In the genomic region with DNA sequence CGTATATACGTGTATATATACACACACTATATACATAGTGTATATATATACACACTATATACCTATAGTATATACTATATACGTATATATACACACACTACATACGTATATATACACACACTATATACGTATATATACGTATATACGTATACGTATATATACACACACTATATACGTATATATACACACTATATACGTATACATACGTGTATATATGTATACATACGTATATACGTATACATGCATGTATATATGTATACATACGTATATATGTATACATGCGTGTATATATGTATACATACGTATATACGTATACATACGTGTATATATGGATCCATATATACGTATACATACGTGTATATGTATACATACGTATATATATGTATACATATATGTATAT, we compare ENCODE assay signal across 24 cellular contexts. TPM values are rescaled to one million over a fixed set of nuclear protein-coding genes. Genes with fewer than 3 reads are reported as not detected.
DNase-seq lines count a peak whose midpoint lies in the region; ATAC-seq, FAIRE-seq and TF ChIP-seq lines count a peak whose summit lies in the region.
"Had no signal": no experiment of that assay in that cellular context is flagged by ENCODE, and none has a peak within 500 bp of the region (broad histone marks: within the 10 kb centered on the region; RNA-seq: fewer than 3 reads in every experiment).

No MANE protein-coding gene starts in this region.

- H3K9ac ChIP-seq in SK-N-SH (no peak overlapping the region), K562 (ENCODE audit: insufficient read depth in 1 of 2, low read depth in 2 of 2, low read length in 2 of 2) (no peak overlapping the region)
- H3K9ac ChIP-seq: BLaER1 treated with 17β-estradiol and CSF1 and Interleukin-3, amounts not matched to agents 10 nM and 100 nM had no signal

- H3K36me3 ChIP-seq in SK-N-SH (replicated peaks in 1 of 2; ENCODE audit: control insufficient read depth in 1 of 2, insufficient read depth in 2 of 2, low read length in 1 of 2) = peaks cover 30 to 77% of the 10 kb centered on the region in 2 experiments
- H3K36me3 ChIP-seq in K562 (ENCODE audit: control insufficient read depth, insufficient read depth, low read length) = peaks cover 26% of the 10 kb centered on the region; the same call in 2 of the 3 replicates
- H3K36me3 ChIP-seq in small intestine (ENCODE audit: control insufficient read depth in 2 of 2, insufficient read depth in 2 of 2, low read length in 2 of 2) = peaks cover 0 to 9% of the 10 kb centered on the region in 2 donors
- H3K36me3 ChIP-seq: BE2C, HAP-1 had no signal

- peaks cover 29% of the 10 kb centered on the region for H3F3A ChIP-seq in SK-N-SH (replicated peaks; ENCODE audit: insufficient read depth)

- H2AFZ ChIP-seq in SK-N-SH (ENCODE audit: low read depth) (no peak overlapping the region), K562 (ENCODE audit: low read depth, low read length) (no peak overlapping the region)

- no peak for TF ChIP-seq EP300 in SK-N-SH (IDR thresholded peaks at IDR 0.05; ENCODE audit: borderline replicate concordance in 1 of 2, low read depth in 1 of 2, low read length in 1 of 2)
- TF ChIP-seq EP300 in K562 (IDR thresholded peaks at IDR 0.05; ENCODE audit: low read length) = no peak

- no peak for DNase-seq in SK-N-SH
- no peak for DNase-seq in K562 (ENCODE audit: extremely low read depth in 1 of 4, low spot score in 3 of 4)
- no peak for DNase-seq in small intestine
- DNase-seq in HuH-7.5 (ENCODE audit: low spot score) = no peak
- DNase-seq in effector CD4-positive, alpha-beta T cell = no peak
- DNase-seq: ACHN; AML-193; BE2C; Calu3; CD4-positive, alpha-beta memory T cell; COR-L47; DMS53; DMS79 treated with DMSO at 0.1 percent for 48 hours; GF-D8; GOT3; HFFc6 had no signal

- intact Hi-C loops in K562 (cut with micrococcal nuclease) = no loop called here

- no peaks in the 10 kb centered on the region for H3K27me3 ChIP-seq in SK-N-SH (ENCODE audit: insufficient read depth)
- no peaks in the 10 kb centered on the region for H3K27me3 ChIP-seq in K562 (ENCODE audit: control insufficient read depth in 2 of 2, insufficient read depth in 2 of 2, low read length in 2 of 2)
- H3K27me3 ChIP-seq in small intestine (ENCODE audit: control insufficient read depth in 2 of 2, insufficient read depth in 2 of 2, low read length in 2 of 2) = no peaks in the 10 kb centered on the region
- H3K27me3 ChIP-seq: BE2C; BLaER1 treated with 17β-estradiol and CSF1 and Interleukin-3, amounts not matched to agents 10 nM and 100 nM had no signal

- ATAC-seq in SK-N-SH treated with all-trans-retinoic acid at 6 μM for 48 hours (no peak), K562 (no peak)
- ATAC-seq: A549 had no signal

- H3K4me3 ChIP-seq in SK-N-SH (ENCODE audit: low read depth in 2 of 2, low read length in 1 of 2) (no peak overlapping the region), K562 (no peak overlapping the region), small intestine (ENCODE audit: low read depth in 1 of 2, low read length in 2 of 2) (no peak overlapping the region)
- H3K4me3 ChIP-seq: A549; BLaER1 treated with 17β-estradiol and CSF1 and Interleukin-3, amounts not matched to agents 10 nM and 100 nM; HAP-1 had no signal

- no TSS peak for BruUV-seq in K562 (replicated peaks; lab: Mats Ljungman, UMichigan)

- TF ChIP-seq CTCF in SK-N-SH (IDR thresholded peaks at IDR 0.05) (no peak), K562 (IDR thresholded peaks at IDR 0.05 in 2 of 3, conservative IDR thresholded peaks at IDR 0.05 in 1 of 3; ENCODE audit: insufficient read depth in 2 of 3, low read depth in 1 of 3, low read length in 3 of 3) (no peak)

- H3K4me2 ChIP-seq in SK-N-SH = no peak overlapping the region
- H3K4me2 ChIP-seq in K562 (ENCODE audit: insufficient read depth, low read length) = no peak overlapping the region
- H3K4me2 ChIP-seq: A549; BLaER1 treated with 17β-estradiol and CSF1 and Interleukin-3, amounts not matched to agents 10 nM and 100 nM had no signal

- TF ChIP-seq RAD21 in SK-N-SH (IDR thresholded peaks at IDR 0.05; ENCODE audit: low read length) = no peak
- TF ChIP-seq RAD21 in K562 (CRISPR knock-in tag; conservative IDR thresholded peaks at IDR 0.05 in 1 of 2, IDR thresholded peaks at IDR 0.05 in 1 of 2) = no peak

- POLR2A ChIA-PET in SK-N-SH (lab: Yijun Ruan, JAX) (no interaction called here), K562 (lab: Yijun Ruan, JAX) (no interaction called here)

- in situ Hi-C loops in K562 (cut with MboI) = no loop called here

- CTCF ChIA-PET in SK-N-SH (lab: Yijun Ruan, JAX) = no interaction called here
- CTCF ChIA-PET in K562 (lab: Yijun Ruan, JAX; ENCODE audit: low intra/inter-chr PET ratio) = no interaction called here

- no peak for TF ChIP-seq POLR2A in K562 (conservative IDR thresholded peaks at IDR 0.05)

- H3K9me3 ChIP-seq in SK-N-SH (no peaks in the 10 kb centered on the region), K562 (replicated peaks; ENCODE audit: control insufficient read depth, insufficient read depth, low read depth, low read length) (peaks cover 4% of the 10 kb centered on the region; the same call in 1 of the 2 replicates), small intestine (ENCODE audit: control insufficient read depth, low read depth) (no peaks in the 10 kb centered on the region)
- H3K9me3 ChIP-seq: A549; BE2C; BLaER1 treated with 17β-estradiol and CSF1 and Interleukin-3, amounts not matched to agents 10 nM and 100 nM; HAP-1 had no signal

- no peaks in the 10 kb centered on the region for H3K4me1 ChIP-seq in SK-N-SH (ENCODE audit: control insufficient read depth in 1 of 2, insufficient read depth in 2 of 2, low read depth in 1 of 2, low read length in 1 of 2)
- H3K4me1 ChIP-seq in K562 (replicated peaks in 1 of 2; ENCODE audit: control insufficient read depth in 2 of 2, insufficient read depth in 2 of 2, low read length in 2 of 2) = no peaks in the 10 kb centered on the region
- H3K4me1 ChIP-seq in small intestine (ENCODE audit: control insufficient read depth in 2 of 2, insufficient read depth in 1 of 2, low read depth in 1 of 2, low read length in 1 of 2) = no peaks in the 10 kb centered on the region
- H3K4me1 ChIP-seq: A549; BE2C; BLaER1 treated with 17β-estradiol and CSF1 and Interleukin-3, amounts not matched to agents 10 nM and 100 nM; HAP-1 had no signal

- no peaks in the 10 kb centered on the region for H3K9me1 ChIP-seq in K562 (ENCODE audit: control insufficient read depth, insufficient read depth, low read length)

- FAIRE-seq in A204.1 (lab: Jason Lieb, UNC) = peak; percentile 83
- FAIRE-seq in K562 (lab: Jason Lieb, UNC) = no peak
- FAIRE-seq in small intestine (lab: Jason Lieb, UNC) = peak; percentile 67
- FAIRE-seq: A549, GM12892, H54 had no signal

- H3K27ac ChIP-seq in SK-N-SH (ENCODE audit: low read depth in 2 of 2, low read length in 1 of 2) (no peak overlapping the region), K562 (ENCODE audit: extremely low read depth, low read depth, low read length) (no peak overlapping the region), small intestine (ENCODE audit: low read depth in 1 of 2, low read length in 1 of 2) (no peak overlapping the region)
- H3K27ac ChIP-seq: 22Rv1; A549; BLaER1 treated with 17β-estradiol and CSF1 and Interleukin-3, amounts not matched to agents 10 nM and 100 nM had no signal

- WGBS in SK-N-SH (ENCODE audit: low lambda C conversion rate) = 93% methylated on average over 21 of the region's 21 CpGs
- WGBS in K562 (ENCODE audit: insufficient coverage, low coverage, missing lambda C conversion rate) = 94% methylated on average over 21 of the region's 21 CpGs
- WGBS in small intestine, 3 donors = 91% methylated on average over 21 of the region's 21 CpGs

- no peaks in the 10 kb centered on the region for H3K9me2 ChIP-seq in SK-N-SH

- no peaks in the 10 kb centered on the region for H3K79me2 ChIP-seq in SK-N-SH (ENCODE audit: insufficient read depth)
- H3K79me2 ChIP-seq in K562 (ENCODE audit: control insufficient read depth, insufficient read depth, low read length) = no peaks in the 10 kb centered on the region

- H4K20me1 ChIP-seq in SK-N-SH (ENCODE audit: insufficient read depth) = no peaks in the 10 kb centered on the region
- H4K20me1 ChIP-seq in K562 (replicated peaks; ENCODE audit: control insufficient read depth, insufficient read depth, low read length) = no peaks in the 10 kb centered on the region
- H4K20me1 ChIP-seq: BLaER1 treated with 17β-estradiol and CSF1 and Interleukin-3, amounts not matched to agents 10 nM and 100 nM had no signal

RNA-seq across cellular contexts. Expression of a gene that starts 9.4 kb away (rescaled TPM):
- polyA plus RNA-seq in SK-N-SH (2012; rRNA removed) (15.1 and 23.0 TPM in 2 replicates), K562 (2011; rRNA removed) (43.1 and 61.5 TPM in 2 replicates), K562 (2014; fragmentation: Illumina TruSeq; extraction: Trizol) (22.8 and 25.1 TPM in 2 replicates), K562 (2014; fragmentation: Nextera tagmentation; extraction: Ambion mirVana) (10 to 100 TPM; 39.0 to 54.7 TPM), K562 (2014; rRNA removed) (19.0 and 23.5 TPM in 2 replicates), small intestine (100 to 1,000 TPM in 2 of 3 donors, 10 to 100 TPM in 1; 24.5 to 138 (median 121) TPM)
- 16.9 and 17.0 TPM in 2 replicates for polyA plus RNA-seq in SK-N-SH (2012; cell fraction: cytosol; rRNA removed)
- polyA plus RNA-seq in SK-N-SH (2012; cell fraction: nucleus; rRNA removed) = 25.0 and 29.8 TPM in 2 replicates
- 68.2 and 88.4 TPM in 2 replicates for total RNA-seq in K562 (2011; cell fraction: chromatin; rRNA removed; ENCODE audit: low replicate concordance)
- 62.5 and 76.5 TPM in 2 replicates for total RNA-seq in K562 (2011; cell fraction: nucleolus; rRNA removed)
- 64.9 and 74.0 TPM in 2 replicates for total RNA-seq in K562 (2011; cell fraction: nucleoplasm; rRNA removed)
- total RNA-seq in K562 (2014; rRNA removed) (18.6 and 18.9 TPM in 2 replicates), K562 (2014; rRNA removed; fragmentation: Illumina TruSeq; extraction: Trizol) (30.5 and 33.8 TPM in 2 replicates), K562 (2015; rRNA removed; fragmentation: Illumina TruSeq; extraction: Trizol) (19.0 and 23.0 TPM in 2 replicates), K562 (2021) (29.1 and 31.5 TPM in 2 replicates)
- 25.6 and 31.1 TPM in 2 replicates for polyA plus RNA-seq in K562 (2011; cell fraction: cytosol; rRNA removed)
- polyA plus RNA-seq in K562 (2011; cell fraction: nucleus; rRNA removed) = 52.7 and 69.1 TPM in 2 replicates
- polyA plus RNA-seq in K562 (2012) = 33.6 and 43.7 TPM in 2 replicates
- 83.3 and 83.9 TPM in 2 replicates for polyA minus RNA-seq in K562 (2011; rRNA and poly(A)+ RNA removed)
- polyA minus RNA-seq in K562 (2011; cell fraction: cytosol; rRNA and poly(A)+ RNA removed) = 17.1 and 26.1 TPM in 2 replicates
- 39.2 and 45.1 TPM in 2 replicates for polyA minus RNA-seq in K562 (2011; cell fraction: nucleus; rRNA and poly(A)+ RNA removed)

RNA-seq across cellular contexts. Expression of a gene that starts 9.6 kb away (rescaled TPM):
- polyA plus RNA-seq in SK-N-SH (2012; rRNA removed) (23.6 and 32.5 TPM in 2 replicates), K562 (2011; rRNA removed) (18.0 and 18.5 TPM in 2 replicates), K562 (2014; fragmentation: Illumina TruSeq; extraction: Trizol) (9.1 and 10.7 TPM in 2 replicates), K562 (2014; fragmentation: Nextera tagmentation; extraction: Ambion mirVana) (10 to 100 TPM; 24.3 to 26.2 TPM), K562 (2014; rRNA removed) (10.6 and 11.2 TPM in 2 replicates), small intestine (10 to 100 TPM; 20.6 to 37.6 (median 29.0) TPM)
- 19.0 and 24.4 TPM in 2 replicates for polyA plus RNA-seq in SK-N-SH (2012; cell fraction: cytosol; rRNA removed)
- polyA plus RNA-seq in SK-N-SH (2012; cell fraction: nucleus; rRNA removed) = 20.3 and 28.3 TPM in 2 replicates
- 15.1 and 17.2 TPM in 2 replicates for total RNA-seq in K562 (2011; cell fraction: chromatin; rRNA removed; ENCODE audit: low replicate concordance)
- total RNA-seq in K562 (2011; cell fraction: nucleolus; rRNA removed) = 20.2 and 22.9 TPM in 2 replicates
- total RNA-seq in K562 (2011; cell fraction: nucleoplasm; rRNA removed) = 28.9 and 36.2 TPM in 2 replicates
- total RNA-seq in K562 (2014; rRNA removed) (5.8 and 7.5 TPM in 2 replicates), K562 (2014; rRNA removed; fragmentation: Illumina TruSeq; extraction: Trizol) (7.0 and 8.4 TPM in 2 replicates), K562 (2015; rRNA removed; fragmentation: Illumina TruSeq; extraction: Trizol) (6.6 and 9.2 TPM in 2 replicates), K562 (2021) (7.5 and 8.5 TPM in 2 replicates)
- 16.8 and 20.5 TPM in 2 replicates for polyA plus RNA-seq in K562 (2011; cell fraction: cytosol; rRNA removed)
- polyA plus RNA-seq in K562 (2011; cell fraction: nucleus; rRNA removed) = 10.3 and 13.8 TPM in 2 replicates
- 10.7 and 12.9 TPM in 2 replicates for polyA plus RNA-seq in K562 (2012)
- 12.0 and 15.3 TPM in 2 replicates for polyA minus RNA-seq in K562 (2011; rRNA and poly(A)+ RNA removed)
- 3.9 and 5.2 TPM in 2 replicates for polyA minus RNA-seq in K562 (2011; cell fraction: cytosol; rRNA and poly(A)+ RNA removed)
- 5.9 and 14.4 TPM in 2 replicates for polyA minus RNA-seq in K562 (2011; cell fraction: nucleus; rRNA and poly(A)+ RNA removed)
